17 cellular contexts compared by ENCODE assay signal in the genomic region with DNA sequence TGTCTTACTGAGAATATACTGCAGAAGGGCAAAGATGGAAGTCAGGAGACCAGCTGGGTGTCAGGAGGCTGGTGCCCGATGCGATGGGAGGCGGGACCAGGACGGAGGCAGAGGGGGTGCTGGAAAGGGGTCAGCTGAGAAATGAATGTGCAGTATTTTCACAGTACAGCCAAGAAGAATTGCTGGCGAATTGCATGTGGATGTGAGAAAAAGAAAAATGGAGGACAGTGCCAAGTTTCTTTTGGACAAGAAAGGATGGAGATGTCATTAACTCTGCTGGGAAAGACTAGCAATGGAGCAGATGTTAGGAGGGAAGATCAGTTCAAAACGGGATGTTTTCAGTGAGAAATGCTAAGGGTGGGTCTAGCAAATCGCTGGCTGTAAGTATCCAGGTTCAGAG. TPM values are rescaled to one million over a fixed set of nuclear protein-coding genes. Genes with fewer than 3 reads are reported as not detected.
DNase-seq lines count a peak whose midpoint lies in the region; ATAC-seq, FAIRE-seq and TF ChIP-seq lines count a peak whose summit lies in the region.
"Had no signal": no experiment of that assay in that cellular context is flagged by ENCODE, and none has a peak within 500 bp of the region (broad histone marks: within the 10 kb centered on the region; RNA-seq: fewer than 3 reads in every experiment).

No MANE protein-coding gene starts in this region.

- ATAC-seq in GM19397 (IDR thresholded peaks at IDR 0.05; ENCODE audit: unreplicated experiment), result no peak

- H3K9me3 ChIP-seq in hepatocyte (ENCODE audit: low read depth), result no peaks in the 10 kb centered on the region
- no peaks in the 10 kb centered on the region for H3K9me3 ChIP-seq in small intestine (ENCODE audit: control insufficient read depth, low read depth)

- H3K79me2 ChIP-seq in hepatocyte, result peaks cover 20% of the 10 kb centered on the region

- H3K4me1 ChIP-seq in hepatocyte (ENCODE audit: insufficient read depth), result peaks cover 10% of the 10 kb centered on the region
- H3K4me1 ChIP-seq in small intestine (ENCODE audit: control insufficient read depth in 2 of 2, insufficient read depth in 1 of 2, low read depth in 1 of 2, low read length in 1 of 2), result peaks cover 0 to 4% of the 10 kb centered on the region in 2 donors

- H2AFZ ChIP-seq in hepatocyte, result no peak overlapping the region

- TF ChIP-seq CTCF in hepatocyte (IDR thresholded peaks at IDR 0.05; ENCODE audit: poor library complexity), result no peak

- DNase-seq in SHP77 (lab: John Stamatoyannopoulos, UW), result peak; percentile 49 to 54
- DNase-seq in SHP77 treated with DMSO at 0.1 percent for 48 hours (lab: John Stamatoyannopoulos, UW), result no peak
- DNase-seq in fibroblast of gingiva (ENCODE audit: low read depth), result peak; percentile 18
- no peak for DNase-seq in hepatocyte (ENCODE audit: low spot score)
- no peak for DNase-seq in small intestine
- no peak for DNase-seq in NOMO-1 treated with dmso at 0.1 percent for 144 hours (lab: John Stamatoyannopoulos, UW; ENCODE audit: unreplicated experiment)
- no peak for DNase-seq in RKO (ENCODE audit: low spot score)
- DNase-seq: 8988T; CD4-positive, alpha-beta memory T cell; H9; NCI-H187 treated with DMSO at 0.1 percent for 48 hours; NCI-H69 had no signal

- H3K4me2 ChIP-seq in hepatocyte, result no peak overlapping the region

- no peaks in the 10 kb centered on the region for H4K20me1 ChIP-seq in hepatocyte (ENCODE audit: insufficient read depth, poor library complexity, severe bottlenecking)

- H3K27me3 ChIP-seq in hepatocyte (no peaks in the 10 kb centered on the region), small intestine (ENCODE audit: control insufficient read depth in 2 of 2, insufficient read depth in 2 of 2, low read length in 2 of 2) (no peaks in the 10 kb centered on the region)

- H3K4me3 ChIP-seq in hepatocyte (no peak overlapping the region), small intestine (ENCODE audit: low read depth in 1 of 2, low read length in 2 of 2) (no peak overlapping the region)

- no peaks in the 10 kb centered on the region for H3K36me3 ChIP-seq in hepatocyte (replicated peaks; ENCODE audit: insufficient read depth, low read depth)
- no peaks in the 10 kb centered on the region for H3K36me3 ChIP-seq in small intestine (ENCODE audit: control insufficient read depth in 2 of 2, insufficient read depth in 2 of 2, low read length in 2 of 2)

- H3K27ac ChIP-seq in hepatocyte (peak overlapping the region; percentile 12), small intestine (ENCODE audit: low read depth in 1 of 2, low read length in 1 of 2) (peak overlapping the region; percentile 36 to 72)
- H3K27ac ChIP-seq: HL-60, RWPE1 had no signal

- H3K9me2 ChIP-seq in hepatocyte (replicated peaks; ENCODE audit: insufficient read depth), result no peaks in the 10 kb centered on the region

- 90% methylated on average over 7 of the region's 7 CpGs for WGBS in hepatocyte (ENCODE audit: low lambda C conversion rate, missing lambda C conversion rate)
- WGBS in small intestine, 3 donors, result 67 to 94% (median 89%) methylated on average over 7 of the region's 7 CpGs

- no peak for FAIRE-seq in small intestine (lab: Jason Lieb, UNC)
- FAIRE-seq: GM19239, HTR-8/SVneo had no signal

RNA-seq across cellular contexts. Expression of gene CRYL1, which starts 7.0 kb away (rescaled TPM):
- 64.4 and 66.2 TPM in 2 replicates for total RNA-seq in hepatocyte
- polyA plus RNA-seq in hepatocyte (52.6 and 65.5 TPM in 2 replicates), small intestine (100 to 1,000 TPM; 136 to 372 (median 302) TPM)

RNA-seq across cellular contexts. Expression of gene IFT88, which starts 48.3 kb away (rescaled TPM):
- total RNA-seq in hepatocyte, result 16.9 and 19.2 TPM in 2 replicates
- polyA plus RNA-seq in hepatocyte (9.2 and 16.5 TPM in 2 replicates), small intestine (10 to 100 TPM; 11.0 to 14.1 (median 13.0) TPM)

Comparison
In these comparisons a context has a peak if more than half of its experiments do, and no peak if none do; other contexts are left out.
1. DNase-seq: peak in SHP77 (2 of 2) and fibroblast of gingiva (single experiment); none in SHP77 treated with DMSO at 0.1 percent for 48 hours (single experiment), hepatocyte (single experiment), small intestine (single experiment), NOMO-1 treated with dmso at 0.1 percent for 144 hours (single experiment) and RKO (single experiment).